In genomic region chr1:225887030-225887314, GRCh38 we compare ENCODE assay signal across 19 cellular contexts. TPM values are rescaled to one million over a fixed set of nuclear protein-coding genes. Genes with fewer than 3 reads are reported as not detected.
"Had no signal": no experiment of that assay in that cellular context is flagged by ENCODE, and none has a peak within 500 bp of the region (broad histone marks: within the 10 kb centered on the region; RNA-seq: fewer than 3 reads in every experiment).

No MANE protein-coding gene starts in this region.

- H3K9me3 Mint-ChIP-seq: activated T-cell treated with anti-CD3 and anti-CD28 coated beads, Interleukin-2, amount 50 U/mL, for 24 hours; naive thymus-derived CD8-positive, alpha-beta T cell had no signal

- FAIRE-seq: endometrium had no signal

- H3K9me3 ChIP-seq: suprapubic skin, upper lobe of left lung had no signal

- H3K27me3 ChIP-seq: dorsolateral prefrontal cortex, suprapubic skin, upper lobe of left lung had no signal

- ATAC-seq: activated CD8-positive, alpha-beta memory T cell treated with anti-CD3 and anti-CD28 coated beads, Interleukin-2, amount 10 ng/mL, durations not matched to agents 7 days and 5 days; esophagus mucosa; naive thymus-derived CD8-positive, alpha-beta T cell; stimulated activated naive CD8-positive, alpha-beta T cell treated with anti-CD3 and anti-CD28 coated beads, Interleukin-15, Interleukin-2, amounts not matched to agents 100 U/mL and 50 U/mL, for 24 hours had no signal

- H3K4me3 ChIP-seq: dorsolateral prefrontal cortex, lung, suprapubic skin had no signal

- DNase-seq: activated CD4-positive, alpha-beta T cell treated with anti-CD3 and anti-CD28 coated beads, Interleukin-2, amount 50 U/mL, for 4 hours; activated CD4-positive, CD25-positive, alpha-beta regulatory T cell treated with anti-CD3 and anti-CD28 coated beads, Interleukin-2, amount 50 U/mL, for 72 hours; activated CD8-positive, alpha-beta memory T cell treated with anti-CD3 and anti-CD28 coated beads, Interleukin-2, amount 10 ng/mL, durations not matched to agents 7 days and 5 days; activated effector memory CD4-positive, alpha-beta T cell treated with Interleukin-2 at 50 U/mL for 16 hours; activated T-cell treated with anti-CD3 and anti-CD28 coated beads, Interleukin-2, amount 50 U/mL, for 24 hours; amygdala; dorsolateral prefrontal cortex; hypothalamus; naive thymus-derived CD8-positive, alpha-beta T cell; stimulated activated CD4-positive, alpha-beta T cell treated with anti-CD3 and anti-CD28 coated beads, Interleukin-12 subunit alpha, Interleukin-12 subunit beta, amount 100 ng/mL, for 4 hours; stimulated activated CD4-positive, alpha-beta T cell treated with anti-CD3 and anti-CD28 coated beads, Interleukin-2, amount 100 ng/mL, for 48 hours; stimulated activated naive CD8-positive, alpha-beta T cell treated with anti-CD3 and anti-CD28 coated beads, Interleukin-15, Interleukin-2, amounts not matched to agents 100 U/mL and 50 U/mL, for 24 hours; SW 1271 had no signal

- H3K27ac Mint-ChIP-seq: activated CD8-positive, alpha-beta memory T cell treated with anti-CD3 and anti-CD28 coated beads, Interleukin-2, amount 10 ng/mL, durations not matched to agents 7 days and 5 days; activated naive CD8-positive, alpha-beta T cell; activated T-cell treated with anti-CD3 and anti-CD28 coated beads, Interleukin-2, amount 50 U/mL, for 24 hours had no signal

- H3K4me3 Mint-ChIP-seq: activated CD8-positive, alpha-beta memory T cell treated with anti-CD3 and anti-CD28 coated beads, Interleukin-2, amount 10 ng/mL, durations not matched to agents 7 days and 5 days; activated naive CD8-positive, alpha-beta T cell; activated T-cell treated with anti-CD3 and anti-CD28 coated beads, Interleukin-2, amount 50 U/mL, for 24 hours; naive thymus-derived CD8-positive, alpha-beta T cell had no signal

- H3K36me3 Mint-ChIP-seq: activated CD8-positive, alpha-beta memory T cell treated with anti-CD3 and anti-CD28 coated beads, Interleukin-2, amount 10 ng/mL, durations not matched to agents 7 days and 5 days; activated naive CD8-positive, alpha-beta T cell; naive thymus-derived CD8-positive, alpha-beta T cell had no signal

- H3K27ac ChIP-seq: dorsolateral prefrontal cortex, suprapubic skin, upper lobe of left lung had no signal

- H3K36me3 ChIP-seq: suprapubic skin, upper lobe of left lung had no signal

- H3K27me3 Mint-ChIP-seq: activated naive CD8-positive, alpha-beta T cell; activated T-cell treated with anti-CD3 and anti-CD28 coated beads, Interleukin-2, amount 50 U/mL, for 24 hours; naive thymus-derived CD8-positive, alpha-beta T cell had no signal

RNA-seq across cellular contexts. Expression of gene LEFTY1, which starts 2.0 kb away (rescaled TPM):
- total RNA-seq: activated CD8-positive, alpha-beta memory T cell treated with anti-CD3 and anti-CD28 coated beads, Interleukin-2, amount 10 ng/mL, durations not matched to agents 7 days and 5 days; esophagus mucosa; naive thymus-derived CD8-positive, alpha-beta T cell; suprapubic skin had no signal

RNA-seq across cellular contexts. Expression of gene LEFTY2, which starts 54.0 kb away (rescaled TPM):
- total RNA-seq: activated CD8-positive, alpha-beta memory T cell treated with anti-CD3 and anti-CD28 coated beads, Interleukin-2, amount 10 ng/mL, durations not matched to agents 7 days and 5 days; esophagus mucosa; naive thymus-derived CD8-positive, alpha-beta T cell had no signal
